In genomic region chr17:67717624-67718324, GRCh38 we compare ENCODE assay signal across 1 cellular context.
TF ChIP-seq lines count a peak whose summit lies in the region.

TSS of gene NOL11 (plus strand) at chr17:67717936. CDS start at chr17:67717948, 12 bp downstream.

TF ChIP-seq in GM12878, 131 proteins besides CTCF, POLR2A, EP300 and RAD21 (continued from another document and continues in another):
- TF ChIP-seq SREBF2 (IDR thresholded peaks at IDR 0.05; ENCODE audit: low read length) (no peak), IRF4 (IDR thresholded peaks at IDR 0.05; ENCODE audit: low read depth, low read length) (peak; percentile 42; the same call in 1 of the 2 replicates), NRF1 (conservative IDR thresholded peaks at IDR 0.05; ENCODE audit: low read depth, low read length) (no peak), EGR1 (IDR thresholded peaks at IDR 0.05; ENCODE audit: borderline replicate concordance in 1 of 2, low read depth in 2 of 2, low read length in 2 of 2) (peak in 1 of 2 experiments; percentile 96; a peak in 2 of 3 replicates), ZNF687 (IDR thresholded peaks at IDR 0.05) (peak; percentile 56), MEF2A (IDR thresholded peaks at IDR 0.05; ENCODE audit: insufficient read depth, low read depth, low read length) (peak; percentile 67), IRF3 (IDR thresholded peaks at IDR 0.05) (no peak), CBX5 (IDR thresholded peaks at IDR 0.05; ENCODE audit: low read depth) (no peak), BCLAF1 (IDR thresholded peaks at IDR 0.05) (no peak), E4F1 (IDR thresholded peaks at IDR 0.05; ENCODE audit: borderline replicate concordance, partially characterized antibody) (peak; percentile 86), TCF12 (IDR thresholded peaks at IDR 0.05; ENCODE audit: low read depth, low read length) (no peak), BACH1 (IDR thresholded peaks at IDR 0.05; ENCODE audit: borderline replicate concordance) (peak; percentile 21; the same call in 1 of the 2 replicates), CEBPZ (IDR thresholded peaks at IDR 0.05; ENCODE audit: low read depth, low read length) (no peak), FOS (IDR thresholded peaks at IDR 0.05; ENCODE audit: borderline replicate concordance, extremely low read depth, insufficient read length) (no peak), ATF7 (IDR thresholded peaks at IDR 0.05; ENCODE audit: low read depth) (no peak; the same call in 1 of the 2 replicates), TBL1XR1 (IDR thresholded peaks at IDR 0.05; ENCODE audit: low read depth, low read length) (peak; percentile 88), CEBPB (IDR thresholded peaks at IDR 0.05; ENCODE audit: borderline replicate concordance in 1 of 2, low read depth in 2 of 2, low read length in 2 of 2) (no peak), SMC3 (IDR thresholded peaks at IDR 0.05; ENCODE audit: borderline replicate concordance, low read length) (peak; percentile 59), MTA2 (IDR thresholded peaks at IDR 0.05; ENCODE audit: low read depth) (no peak), TCF3 (IDR thresholded peaks at IDR 0.05; ENCODE audit: borderline replicate concordance, insufficient read depth, low read depth, low read length) (0 out of 2 replicates have a peak, but pooled peaks have one; percentile 66), RELB (IDR thresholded peaks at IDR 0.05; ENCODE audit: low read depth) (peak; percentile 97), NR2C2 (IDR thresholded peaks at IDR 0.05; ENCODE audit: borderline replicate concordance, control insufficient read depth, insufficient read length, low read depth) (no peak), BHLHE40 (IDR thresholded peaks at IDR 0.05; ENCODE audit: borderline replicate concordance in 1 of 2, low read depth in 2 of 2, low read length in 1 of 2) (peak; percentile 48 to 70), SPI1 (IDR thresholded peaks at IDR 0.05; ENCODE audit: borderline replicate concordance, insufficient read depth, low read depth, low read length) (peak; percentile 57; the same call in 1 of the 2 replicates)
- TF ChIP-seq, protein P1, sequence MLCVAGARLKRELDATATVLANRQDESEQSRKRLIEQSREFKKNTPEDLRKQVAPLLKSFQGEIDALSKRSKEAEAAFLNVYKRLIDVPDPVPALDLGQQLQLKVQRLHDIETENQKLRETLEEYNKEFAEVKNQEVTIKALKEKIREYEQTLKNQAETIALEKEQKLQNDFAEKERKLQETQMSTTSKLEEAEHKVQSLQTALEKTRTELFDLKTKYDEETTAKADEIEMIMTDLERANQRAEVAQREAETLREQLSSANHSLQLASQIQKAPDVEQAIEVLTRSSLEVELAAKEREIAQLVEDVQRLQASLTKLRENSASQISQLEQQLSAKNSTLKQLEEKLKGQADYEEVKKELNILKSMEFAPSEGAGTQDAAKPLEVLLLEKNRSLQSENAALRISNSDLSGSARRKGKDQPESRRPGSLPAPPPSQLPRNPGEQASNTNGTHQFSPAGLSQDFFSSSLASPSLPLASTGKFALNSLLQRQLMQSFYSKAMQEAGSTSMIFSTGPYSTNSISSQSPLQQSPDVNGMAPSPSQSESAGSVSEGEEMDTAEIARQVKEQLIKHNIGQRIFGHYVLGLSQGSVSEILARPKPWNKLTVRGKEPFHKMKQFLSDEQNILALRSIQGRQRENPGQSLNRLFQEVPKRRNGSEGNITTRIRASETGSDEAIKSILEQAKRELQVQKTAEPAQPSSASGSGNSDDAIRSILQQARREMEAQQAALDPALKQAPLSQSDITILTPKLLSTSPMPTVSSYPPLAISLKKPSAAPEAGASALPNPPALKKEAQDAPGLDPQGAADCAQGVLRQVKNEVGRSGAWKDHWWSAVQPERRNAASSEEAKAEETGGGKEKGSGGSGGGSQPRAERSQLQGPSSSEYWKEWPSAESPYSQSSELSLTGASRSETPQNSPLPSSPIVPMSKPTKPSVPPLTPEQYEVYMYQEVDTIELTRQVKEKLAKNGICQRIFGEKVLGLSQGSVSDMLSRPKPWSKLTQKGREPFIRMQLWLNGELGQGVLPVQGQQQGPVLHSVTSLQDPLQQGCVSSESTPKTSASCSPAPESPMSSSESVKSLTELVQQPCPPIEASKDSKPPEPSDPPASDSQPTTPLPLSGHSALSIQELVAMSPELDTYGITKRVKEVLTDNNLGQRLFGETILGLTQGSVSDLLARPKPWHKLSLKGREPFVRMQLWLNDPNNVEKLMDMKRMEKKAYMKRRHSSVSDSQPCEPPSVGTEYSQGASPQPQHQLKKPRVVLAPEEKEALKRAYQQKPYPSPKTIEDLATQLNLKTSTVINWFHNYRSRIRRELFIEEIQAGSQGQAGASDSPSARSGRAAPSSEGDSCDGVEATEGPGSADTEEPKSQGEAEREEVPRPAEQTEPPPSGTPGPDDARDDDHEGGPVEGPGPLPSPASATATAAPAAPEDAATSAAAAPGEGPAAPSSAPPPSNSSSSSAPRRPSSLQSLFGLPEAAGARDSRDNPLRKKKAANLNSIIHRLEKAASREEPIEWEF (IDR thresholded peaks at IDR 0.05; ENCODE audit: insufficient replicate concordance, low read depth, low read length): no peak
- TF ChIP-seq, protein P2, sequence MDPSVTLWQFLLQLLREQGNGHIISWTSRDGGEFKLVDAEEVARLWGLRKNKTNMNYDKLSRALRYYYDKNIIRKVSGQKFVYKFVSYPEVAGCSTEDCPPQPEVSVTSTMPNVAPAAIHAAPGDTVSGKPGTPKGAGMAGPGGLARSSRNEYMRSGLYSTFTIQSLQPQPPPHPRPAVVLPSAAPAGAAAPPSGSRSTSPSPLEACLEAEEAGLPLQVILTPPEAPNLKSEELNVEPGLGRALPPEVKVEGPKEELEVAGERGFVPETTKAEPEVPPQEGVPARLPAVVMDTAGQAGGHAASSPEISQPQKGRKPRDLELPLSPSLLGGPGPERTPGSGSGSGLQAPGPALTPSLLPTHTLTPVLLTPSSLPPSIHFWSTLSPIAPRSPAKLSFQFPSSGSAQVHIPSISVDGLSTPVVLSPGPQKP (IDR thresholded peaks at IDR 0.05; ENCODE audit: low read depth, low read length): peak; percentile 85
- TF ChIP-seq, protein P3, sequence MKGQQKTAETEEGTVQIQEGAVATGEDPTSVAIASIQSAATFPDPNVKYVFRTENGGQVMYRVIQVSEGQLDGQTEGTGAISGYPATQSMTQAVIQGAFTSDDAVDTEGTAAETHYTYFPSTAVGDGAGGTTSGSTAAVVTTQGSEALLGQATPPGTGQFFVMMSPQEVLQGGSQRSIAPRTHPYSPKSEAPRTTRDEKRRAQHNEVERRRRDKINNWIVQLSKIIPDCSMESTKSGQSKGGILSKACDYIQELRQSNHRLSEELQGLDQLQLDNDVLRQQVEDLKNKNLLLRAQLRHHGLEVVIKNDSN (IDR thresholded peaks at IDR 0.05; ENCODE audit: borderline replicate concordance, extremely low read length, insufficient read depth, low read depth, low read length): no peak
- TF ChIP-seq, protein P4, sequence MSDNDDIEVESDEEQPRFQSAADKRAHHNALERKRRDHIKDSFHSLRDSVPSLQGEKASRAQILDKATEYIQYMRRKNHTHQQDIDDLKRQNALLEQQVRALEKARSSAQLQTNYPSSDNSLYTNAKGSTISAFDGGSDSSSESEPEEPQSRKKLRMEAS (IDR thresholded peaks at IDR 0.05; ENCODE audit: low read depth, low read length): peak; percentile 73; the same call in 1 of the 2 replicates
